Comparison of ENCODE assay signal across 1 cellular context in genomic region chr2:27628767-27629709, GRCh38.
TF ChIP-seq lines count a peak whose summit lies in the region.

A gene with protein sequence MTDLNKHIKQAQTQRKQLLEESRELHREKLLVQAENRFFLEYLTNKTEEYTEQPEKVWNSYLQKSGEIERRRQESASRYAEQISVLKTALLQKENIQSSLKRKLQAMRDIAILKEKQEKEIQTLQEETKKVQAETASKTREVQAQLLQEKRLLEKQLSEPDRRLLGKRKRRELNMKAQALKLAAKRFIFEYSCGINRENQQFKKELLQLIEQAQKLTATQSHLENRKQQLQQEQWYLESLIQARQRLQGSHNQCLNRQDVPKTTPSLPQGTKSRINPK (minus strand): TSS chr2:27629012. CDS start chr2:27627799, 1,213 bp downstream.
TSS of gene GPN1 (plus strand) at chr2:27629050. CDS start at chr2:27629059, 9 bp downstream.

TF ChIP-seq in IMR-90, 13 proteins besides CTCF, POLR2A, EP300 and RAD21:
- TF ChIP-seq USF2 (IDR thresholded peaks at IDR 0.05; ENCODE audit: low read depth, low read length) (no peak), CHD1 (IDR thresholded peaks at IDR 0.05; ENCODE audit: low read depth, low read length) (peak; percentile 20; the same call in 1 of the 2 replicates), MAFK (IDR thresholded peaks at IDR 0.05; ENCODE audit: low read depth, low read length) (no peak), FOS (IDR thresholded peaks at IDR 0.05; ENCODE audit: low read depth, low read length) (peak; percentile 83), CEBPB (IDR thresholded peaks at IDR 0.05; ENCODE audit: low read depth, low read length) (peak; percentile 62), MAZ (IDR thresholded peaks at IDR 0.05; ENCODE audit: borderline replicate concordance, low read depth, low read length) (peak; percentile 86; the same call in 1 of the 2 replicates), MXI1 (IDR thresholded peaks at IDR 0.05; ENCODE audit: borderline replicate concordance, low read depth, low read length) (peak; percentile 94)
